11 cellular contexts compared by ENCODE assay signal in the genomic region with DNA sequence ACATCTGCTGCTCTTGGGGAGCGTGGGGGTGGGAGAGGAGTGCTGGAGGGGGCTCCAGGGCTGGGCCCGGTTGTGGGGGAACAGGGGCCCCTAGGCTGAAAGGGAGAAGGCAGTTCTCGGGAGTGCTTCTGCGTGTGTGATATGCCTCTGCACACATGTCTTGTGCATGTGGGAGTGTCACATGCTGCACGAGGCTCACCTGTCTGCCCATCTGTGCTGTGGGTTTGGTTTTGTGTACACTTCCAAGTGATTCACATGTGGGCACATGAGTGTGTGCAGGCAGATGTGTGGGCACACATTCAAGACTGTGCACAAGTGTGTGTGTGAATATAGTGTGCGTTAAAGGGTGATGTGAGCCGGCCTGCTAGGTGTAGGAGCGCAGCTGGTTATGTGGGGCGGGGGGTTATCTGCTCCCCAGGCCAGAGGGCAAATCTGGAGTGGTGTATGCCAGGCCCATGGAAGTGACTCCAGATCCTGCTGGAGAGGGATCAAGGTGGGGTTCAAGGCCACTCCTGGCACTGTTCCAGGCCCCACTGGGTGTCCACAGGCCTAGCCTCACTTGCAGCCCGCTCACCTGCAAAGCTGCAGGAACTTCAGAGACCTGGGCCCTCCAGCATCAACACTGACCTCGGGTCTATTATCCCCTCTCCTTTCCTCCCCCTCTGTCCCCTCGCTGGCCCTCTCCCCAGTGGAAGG. TPM values are rescaled to one million over a fixed set of nuclear protein-coding genes. Genes with fewer than 3 reads are reported as not detected.
DNase-seq lines count a peak whose midpoint lies in the region; ATAC-seq and TF ChIP-seq lines count a peak whose summit lies in the region.
"Had no signal": no experiment of that assay in that cellular context is flagged by ENCODE, and none has a peak within 500 bp of the region (broad histone marks: within the 10 kb centered on the region; RNA-seq: fewer than 3 reads in every experiment).

No MANE protein-coding gene starts in this region.

- peak overlapping the region; percentile 91 for H3K4me3 ChIP-seq in BLaER1
- H3K4me3 ChIP-seq in left ventricle myocardium inferior, result peak overlapping the region; percentile 96
- peak overlapping the region; percentile 76 for H3K4me3 ChIP-seq in psoas muscle

- peaks cover 48% of the 10 kb centered on the region for H3K27me3 Mint-ChIP-seq in T-helper 17 cell
- H3K27me3 Mint-ChIP-seq in T-cell, result peaks cover 28 to 67% of the 10 kb centered on the region in 2 donors

- H3K4me3 Mint-ChIP-seq in T-helper 17 cell, result no peak overlapping the region
- no peak overlapping the region for H3K4me3 Mint-ChIP-seq in T-cell

- H3K36me3 Mint-ChIP-seq in T-helper 17 cell (ENCODE audit: low read depth), result no peaks in the 10 kb centered on the region
- H3K36me3 Mint-ChIP-seq in T-cell, result no peaks in the 10 kb centered on the region

- peak overlapping the region; percentile 100 for H3K4me2 ChIP-seq in BLaER1

- DNase-seq in T-helper 17 cell (no peak), left ventricle myocardium inferior (no peak), psoas muscle (no peak), C1 segment of cervical spinal cord (lab: John Stamatoyannopoulos, UW) (no peak), T-cell (no peak), NCI-H1417 treated with DMSO at 0.1 percent for 48 hours (lab: John Stamatoyannopoulos, UW) (no peak)
- DNase-seq: DMS79; effector CD8-positive, alpha-beta T cell; MV-4-11 had no signal

- H3K4me1 Mint-ChIP-seq in T-helper 17 cell (peaks cover 12% of the 10 kb centered on the region), T-cell (peaks cover 13 to 26% (median 20%) of the 10 kb centered on the region in 3 donors)

- H3K27ac Mint-ChIP-seq in T-helper 17 cell, result peak overlapping the region; percentile 2
- H3K27ac Mint-ChIP-seq in T-cell, result peak overlapping the region in 1 of 2 donors; percentile 63

- no peaks in the 10 kb centered on the region for H3K9me3 Mint-ChIP-seq in T-cell

- H3K27me3 ChIP-seq in BLaER1, result peaks cover 44% of the 10 kb centered on the region
- H3K27me3 ChIP-seq in left ventricle myocardium inferior (ENCODE audit: low read depth), result no peaks in the 10 kb centered on the region
- H3K27me3 ChIP-seq in psoas muscle (ENCODE audit: insufficient read depth in 3 of 3, low read length in 2 of 3), result no peaks in the 10 kb centered on the region

- H3K27ac ChIP-seq in BLaER1 (0 out of 2 replicates have a peak overlapping the region, but pooled peaks have one; percentile 94), left ventricle myocardium inferior (replicated peaks) (peak overlapping the region; percentile 100), psoas muscle (peak overlapping the region; percentile 99)

- no peak for TF ChIP-seq CTCF in left ventricle myocardium inferior (IDR thresholded peaks at IDR 0.05; ENCODE audit: borderline replicate concordance)
- TF ChIP-seq CTCF in psoas muscle (IDR thresholded peaks at IDR 0.05), result no peak

- CTCF ChIA-PET in T-cell (lab: Charles Lee), result no interaction called here

- H3K4me1 ChIP-seq in BLaER1 (peaks cover 71% of the 10 kb centered on the region), left ventricle myocardium inferior (peaks cover 93% of the 10 kb centered on the region), psoas muscle (peaks cover 44% of the 10 kb centered on the region)

- WGBS in psoas muscle, 3 donors, result 67 to 79% (median 69%) methylated on average over 12 of the region's 12 CpGs

- H4K20me1 ChIP-seq in BLaER1, result peaks cover 91% of the 10 kb centered on the region

- POLR2A ChIA-PET in T-cell (lab: Charles Lee), result no interaction called here

- H3K9me3 ChIP-seq in BLaER1 (no peaks in the 10 kb centered on the region), T-helper 17 cell (ENCODE audit: control insufficient read depth, low read length, poor library complexity, severe bottlenecking) (no peaks in the 10 kb centered on the region), left ventricle myocardium inferior (replicated peaks) (no peaks in the 10 kb centered on the region), psoas muscle (no peaks in the 10 kb centered on the region)

- intact Hi-C loops in left ventricle myocardium inferior (cut with micrococcal nuclease), result no loop called here
- intact Hi-C loops in psoas muscle (cut with DNase I), result loop anchor here in 1 of 2 donors (5.0 kb wide), 2 partner anchors 99 to 139 kb away; no protein-coding TSS in a partner anchor

- H3K36me3 ChIP-seq in BLaER1, result peaks cover 17% of the 10 kb centered on the region; the same call in 1 of the 2 replicates
- no peaks in the 10 kb centered on the region for H3K36me3 ChIP-seq in left ventricle myocardium inferior
- no peaks in the 10 kb centered on the region for H3K36me3 ChIP-seq in psoas muscle (ENCODE audit: insufficient read depth in 1 of 2, low read depth in 1 of 2)

- peak overlapping the region; percentile 91 for H3K9ac ChIP-seq in BLaER1

- ATAC-seq in T-helper 17 cell (no peak), psoas muscle (no peak), HG03097 (IDR thresholded peaks at IDR 0.05; ENCODE audit: low FRiP score, unreplicated experiment) (no peak), T-cell (replicated peaks in 1 of 4) (no peak)

RNA-seq across cellular contexts. Expression of a gene that starts 3.8 kb away (rescaled TPM):
- total RNA-seq in T-helper 17 cell, result under 1 TPM; 0.22 to 0.29 TPM
- total RNA-seq in left ventricle myocardium inferior, result 7.3 TPM
- total RNA-seq in psoas muscle, result 10 to 100 TPM in 1 of 4 donors, 1 to 10 TPM in 3; 6.0 to 10.7 (median 7.7) TPM
- 1 to 10 TPM; 2.8 to 6.6 (median 4.1) TPM for polyA plus RNA-seq in psoas muscle
- total RNA-seq in T-cell, result under 1 TPM; 0.23 to 0.82 (median 0.33) TPM
